ENCODE assay signal across 1 cellular context in genomic region chr21:31108969-31109368, GRCh38.
TF ChIP-seq lines count a peak whose summit lies in the region.

No MANE protein-coding gene starts in this region.

TF ChIP-seq in GM23338, 12 proteins besides CTCF, POLR2A, EP300 and RAD21 (continued from another document):
- TF ChIP-seq ZNF462 (CRISPR knock-in tag; IDR thresholded peaks at IDR 0.05), result no peak
- TF ChIP-seq ETS1 (IDR thresholded peaks at IDR 0.05), result no peak
- TF ChIP-seq STAT1 (IDR thresholded peaks at IDR 0.05; ENCODE audit: unreplicated experiment), result no peak
- no peak for TF ChIP-seq POLR2AphosphoS5 (IDR thresholded peaks at IDR 0.05; ENCODE audit: low read depth)
- TF ChIP-seq EZH2 (IDR thresholded peaks at IDR 0.05; ENCODE audit: low read depth, unreplicated experiment), result no peak
- no peak for TF ChIP-seq ZNF114 (CRISPR knock-in tag; IDR thresholded peaks at IDR 0.05)
- no peak for TF ChIP-seq JUNB (IDR thresholded peaks at IDR 0.05; ENCODE audit: unreplicated experiment)
- no peak for TF ChIP-seq NANOG (IDR thresholded peaks at IDR 0.05; ENCODE audit: borderline replicate concordance)
- no peak for TF ChIP-seq REST (IDR thresholded peaks at IDR 0.05; ENCODE audit: unreplicated experiment)
- TF ChIP-seq CREB1 (CRISPR knock-in tag; IDR thresholded peaks at IDR 0.05; ENCODE audit: low read depth), result no peak
